9 cellular contexts compared by ENCODE assay signal in the genomic region with DNA sequence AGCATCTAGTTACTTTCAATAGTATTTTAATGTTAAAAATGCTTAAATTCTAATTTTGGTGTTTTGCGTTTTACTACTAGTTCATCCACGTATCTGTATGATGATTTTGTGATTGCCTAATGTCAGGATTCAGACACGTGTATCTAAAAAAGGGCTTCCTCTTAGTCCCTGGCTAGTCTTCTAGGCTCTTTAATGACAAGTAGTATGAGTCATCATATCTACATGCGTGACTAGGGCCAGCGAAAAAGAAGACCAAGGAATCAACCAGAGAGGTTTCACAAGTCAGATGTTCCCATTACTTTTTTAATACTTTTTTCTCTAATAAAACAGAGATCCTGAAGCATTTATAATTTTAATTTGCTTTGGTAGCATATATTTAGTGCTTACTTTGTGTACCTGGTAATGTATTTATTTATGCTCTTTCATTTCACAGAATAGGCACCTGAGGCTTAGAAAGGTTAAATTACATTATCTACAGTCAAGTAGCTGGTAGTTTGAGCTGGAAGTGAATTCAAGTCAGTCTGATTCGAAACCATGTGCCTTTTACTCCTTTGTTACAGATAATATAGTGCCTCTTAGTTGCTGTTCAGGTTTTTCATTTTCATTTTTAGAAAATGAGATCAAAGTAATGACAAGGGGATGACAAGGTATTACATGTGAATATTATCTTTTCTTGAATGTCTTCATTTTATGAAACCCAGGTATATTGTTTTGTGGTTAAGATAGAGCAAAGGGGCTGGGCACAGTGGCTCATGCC.
A peak's percentile ranks its signal among the peaks of the same experiment; 100 is the strongest.
DNase-seq lines count a peak whose midpoint lies in the region; ATAC-seq and TF ChIP-seq lines count a peak whose summit lies in the region.
"Had no signal": no experiment of that assay in that cellular context is flagged by ENCODE, and none has a peak within 500 bp of the region (broad histone marks: within the 10 kb centered on the region; RNA-seq: fewer than 3 reads in every experiment).

No MANE protein-coding gene starts in this region.

- TF ChIP-seq CTCF in glutamatergic neuron (IDR thresholded peaks at IDR 0.05; ENCODE audit: partially characterized antibody, unreplicated experiment) (no peak), CD14-positive monocyte (IDR thresholded peaks at IDR 0.05) (no peak)

- POLR2A ChIA-PET in CD4-positive, alpha-beta memory T cell (lab: Charles Lee; ENCODE audit: partially characterized antibody), result no interaction called here

- no peaks in the 10 kb centered on the region for H3K9me3 ChIP-seq in CD4-positive, alpha-beta memory T cell (ENCODE audit: control insufficient read depth in 1 of 2, low read length in 2 of 2)

- no peak overlapping the region for H3K4me3 ChIP-seq in CD4-positive, alpha-beta memory T cell (ENCODE audit: low read length in 2 of 2)

- no peaks in the 10 kb centered on the region for H3K27me3 ChIP-seq in CD4-positive, alpha-beta memory T cell (ENCODE audit: insufficient read depth, low read length)

- CTCF ChIA-PET in CD4-positive, alpha-beta memory T cell (lab: Charles Lee; ENCODE audit: partially characterized antibody), result no interaction called here

- no peak overlapping the region for H3K27ac ChIP-seq in CD4-positive, alpha-beta memory T cell (ENCODE audit: low read depth, low read length)

- ATAC-seq in GM19463 (IDR thresholded peaks at IDR 0.05; ENCODE audit: unreplicated experiment) (peak; percentile 75), HG03469 (IDR thresholded peaks at IDR 0.05; ENCODE audit: unreplicated experiment) (peak; percentile 91)
- peak; percentile 79 for ATAC-seq in activated T-helper 17 cell treated with anti-CD3 and anti-CD28 coated beads, Interleukin-2, amount 50 U/mL, for 72 hours (replicated peaks)

- H3K36me3 Mint-ChIP-seq in activated T-helper 17 cell treated with anti-CD3 and anti-CD28 coated beads, Interleukin-2, amount 50 U/mL, for 72 hours (ENCODE audit: low read depth), result no peaks in the 10 kb centered on the region
- H3K36me3 Mint-ChIP-seq in glutamatergic neuron (ENCODE audit: unreplicated experiment) (no peaks in the 10 kb centered on the region), CD14-positive monocyte (no peaks in the 10 kb centered on the region)
- H3K36me3 Mint-ChIP-seq in CD4-positive, alpha-beta memory T cell, result no peaks in the 10 kb centered on the region

- H3K4me3 Mint-ChIP-seq in activated T-helper 17 cell treated with anti-CD3 and anti-CD28 coated beads, Interleukin-2, amount 50 U/mL, for 72 hours, result no peak overlapping the region
- no peak overlapping the region for H3K4me3 Mint-ChIP-seq in glutamatergic neuron (ENCODE audit: unreplicated experiment)
- H3K4me3 Mint-ChIP-seq in CD14-positive monocyte, result no peak overlapping the region
- peak overlapping the region in 1 of 8 donors; percentile 13 for H3K4me3 Mint-ChIP-seq in CD4-positive, alpha-beta memory T cell
- H3K4me3 Mint-ChIP-seq: activated CD4-positive, alpha-beta T cell treated with anti-CD3 and anti-CD28 coated beads, Interleukin-2, amount 10 ng/mL, durations not matched to agents 7 days and 5 days had no signal

- no peak overlapping the region for H3K27ac Mint-ChIP-seq in activated T-helper 17 cell treated with anti-CD3 and anti-CD28 coated beads, Interleukin-2, amount 50 U/mL, for 72 hours
- H3K27ac Mint-ChIP-seq in glutamatergic neuron (ENCODE audit: unreplicated experiment) (no peak overlapping the region), CD14-positive monocyte (no peak overlapping the region)
- no peak overlapping the region for H3K27ac Mint-ChIP-seq in CD4-positive, alpha-beta memory T cell
- H3K27ac Mint-ChIP-seq: activated CD4-positive, alpha-beta T cell treated with anti-CD3 and anti-CD28 coated beads, Interleukin-2, amount 10 ng/mL, durations not matched to agents 7 days and 5 days had no signal

- intact Hi-C loops in CD14-positive monocyte (cut with micrococcal nuclease), result no loop called here
- intact Hi-C loops in CD4-positive, alpha-beta memory T cell (cut with micrococcal nuclease), result no loop called here

- DNase-seq in COLO829 (ENCODE audit: low spot score) (peak; percentile 29), glutamatergic neuron (no peak), CD14-positive monocyte (ENCODE audit: low spot score) (no peak), NCI-H1930 (lab: John Stamatoyannopoulos, UW) (no peak)
- DNase-seq in CD4-positive, alpha-beta memory T cell, result no peak
- DNase-seq: activated CD4-positive, alpha-beta T cell treated with anti-CD3 and anti-CD28 coated beads, Interleukin-2, amount 10 ng/mL, durations not matched to agents 7 days and 5 days had no signal

- H3K4me1 Mint-ChIP-seq in activated T-helper 17 cell treated with anti-CD3 and anti-CD28 coated beads, Interleukin-2, amount 50 U/mL, for 72 hours, result no peaks in the 10 kb centered on the region
- H3K4me1 Mint-ChIP-seq in glutamatergic neuron (ENCODE audit: low read depth, unreplicated experiment) (peaks cover 5% of the 10 kb centered on the region), CD14-positive monocyte (no peaks in the 10 kb centered on the region)
- no peaks in the 10 kb centered on the region for H3K4me1 Mint-ChIP-seq in CD4-positive, alpha-beta memory T cell
- H3K4me1 Mint-ChIP-seq: activated CD4-positive, alpha-beta T cell treated with anti-CD3 and anti-CD28 coated beads, Interleukin-2, amount 10 ng/mL, durations not matched to agents 7 days and 5 days had no signal

- H3K27me3 Mint-ChIP-seq in activated T-helper 17 cell treated with anti-CD3 and anti-CD28 coated beads, Interleukin-2, amount 50 U/mL, for 72 hours, result peaks cover 3% of the 10 kb centered on the region
- H3K27me3 Mint-ChIP-seq in glutamatergic neuron (ENCODE audit: unreplicated experiment) (no peaks in the 10 kb centered on the region), CD14-positive monocyte (ENCODE audit: low read depth in 3 of 3) (peaks cover 1 to 5% (median 1%) of the 10 kb centered on the region in 3 donors)
- H3K27me3 Mint-ChIP-seq in CD4-positive, alpha-beta memory T cell, result peaks cover 3 to 4% of the 10 kb centered on the region in 2 donors
- H3K27me3 Mint-ChIP-seq: activated CD4-positive, alpha-beta T cell treated with anti-CD3 and anti-CD28 coated beads, Interleukin-2, amount 10 ng/mL, durations not matched to agents 7 days and 5 days had no signal

- H3K4me1 ChIP-seq in CD4-positive, alpha-beta memory T cell (ENCODE audit: insufficient read depth, low read length), result no peaks in the 10 kb centered on the region

- H3K36me3 ChIP-seq in CD4-positive, alpha-beta memory T cell (ENCODE audit: insufficient read depth, low read length), result no peaks in the 10 kb centered on the region

- H3K9me3 Mint-ChIP-seq in activated T-helper 17 cell treated with anti-CD3 and anti-CD28 coated beads, Interleukin-2, amount 50 U/mL, for 72 hours, result no peaks in the 10 kb centered on the region
- no peaks in the 10 kb centered on the region for H3K9me3 Mint-ChIP-seq in glutamatergic neuron (ENCODE audit: unreplicated experiment)
- peaks cover 0 to 5% (median 0%) of the 10 kb centered on the region in 7 donors for H3K9me3 Mint-ChIP-seq in CD14-positive monocyte
- H3K9me3 Mint-ChIP-seq in CD4-positive, alpha-beta memory T cell, result peaks cover 0 to 2% (median 0%) of the 10 kb centered on the region in 8 donors
- H3K9me3 Mint-ChIP-seq: activated CD4-positive, alpha-beta T cell treated with anti-CD3 and anti-CD28 coated beads, Interleukin-2, amount 10 ng/mL, durations not matched to agents 7 days and 5 days had no signal
